Comparison of ENCODE assay signal across 8 cellular contexts in genomic region chr11:9506489-9507343, GRCh38. TPM values are rescaled to one million over a fixed set of nuclear protein-coding genes. Genes with fewer than 3 reads are reported as not detected.
DNase-seq lines count a peak whose midpoint lies in the region; ATAC-seq, FAIRE-seq and TF ChIP-seq lines count a peak whose summit lies in the region.

No MANE protein-coding gene starts in this region.

- no peak for TF ChIP-seq POLR2A in HepG2 (IDR thresholded peaks at IDR 0.05; ENCODE audit: insufficient read depth in 1 of 2, low read depth in 2 of 2, low read length in 2 of 2)

- 49% methylated on average over 6 of the region's 6 CpGs for WGBS in HepG2 (ENCODE audit: low lambda C conversion rate)

- peaks cover 23% of the 10 kb centered on the region for H3K4me1 Mint-ChIP-seq in Calu3 (ENCODE audit: low read depth, unreplicated experiment)

- H3K4me3 ChIP-seq in coronary artery (no peak overlapping the region), HepG2 (replicated peaks in 1 of 3; ENCODE audit: insufficient read depth in 1 of 3, low read depth in 2 of 3, low read length in 3 of 3) (no peak overlapping the region)

- FAIRE-seq in HepG2 (lab: Jason Lieb, UNC), result peak; percentile 82

- H3K27me3 Mint-ChIP-seq in Calu3 (ENCODE audit: unreplicated experiment), result no peaks in the 10 kb centered on the region

- H3K27ac Mint-ChIP-seq in Calu3 (ENCODE audit: unreplicated experiment), result peak overlapping the region; percentile 47

- BruUV-seq in Calu3 (replicated peaks; lab: Mats Ljungman, UMichigan) (no TSS peak), HepG2 (replicated peaks; lab: Mats Ljungman, UMichigan) (no TSS peak)

- intact Hi-C loops in Calu3 (cut with micrococcal nuclease; ENCODE audit: unreplicated experiment), result loop anchor here (5.0 kb wide), 2 partner anchors 339 to 489 kb away; no protein-coding TSS in a partner anchor
- intact Hi-C loops in HepG2 (cut with micrococcal nuclease; ENCODE audit: unreplicated experiment), result loop anchor here (5.0 to 10.0 kb wide), 3 partner anchors 44 to 489 kb away; partner anchors contain the start of gene ZNF143

- H3K4me2 ChIP-seq in HepG2 (ENCODE audit: low read depth, low read length), result no peak overlapping the region

- DNase-seq in Calu3 (peak; percentile 81), NCI-H510A (lab: John Stamatoyannopoulos, UW) (peak; percentile 3), coronary artery (ENCODE audit: low spot score) (no peak), HepG2 (ENCODE audit: low spot score) (peak; percentile 72), HuH-7.5 (ENCODE audit: low spot score) (no peak)
- DNase-seq in activated CD4-positive, alpha-beta T cell treated with anti-CD3 and anti-CD28 coated beads for 48 hours, result peak; percentile 84
- DNase-seq in stimulated activated CD4-positive, alpha-beta T cell treated with anti-CD3 and anti-CD28 coated beads, TNF-alpha, amount 100 ng/mL, for 4 hours (ENCODE audit: low read depth in 3 of 3), result peak; percentile 35 to 61 (median 37)

- peaks cover 0 to 12% of the 10 kb centered on the region in 2 experiments; a peak in 3 of 5 replicates for H3K36me3 ChIP-seq in HepG2 (replicated peaks in 1 of 2; ENCODE audit: control insufficient read depth in 1 of 2, insufficient read depth in 2 of 2, low read length in 2 of 2)

- peaks cover 36% of the 10 kb centered on the region for H3K4me1 ChIP-seq in HepG2 (ENCODE audit: insufficient read depth, low read length)

- no peaks in the 10 kb centered on the region for H3K9me3 ChIP-seq in HepG2 (ENCODE audit: low read length)

- no peak for TF ChIP-seq EP300 in HepG2 (IDR thresholded peaks at IDR 0.05; ENCODE audit: low read depth in 2 of 2, low read length in 2 of 2)
- TF ChIP-seq EP300 in HepG2 (CRISPR knock-in tag; IDR thresholded peaks at IDR 0.05; ENCODE audit: borderline replicate concordance), result no peak

- peak; percentile 56 for TF ChIP-seq CTCF in Calu3 (IDR thresholded peaks at IDR 0.05; ENCODE audit: unreplicated experiment)
- TF ChIP-seq CTCF in coronary artery (IDR thresholded peaks at IDR 0.05), result peak; percentile 88
- TF ChIP-seq CTCF in HepG2 (CRISPR knock-in tag; IDR thresholded peaks at IDR 0.05), result peak; percentile 90

- peaks cover 5% of the 10 kb centered on the region for H3K36me3 Mint-ChIP-seq in Calu3 (ENCODE audit: insufficient read depth, unreplicated experiment)

- no peak overlapping the region for H3K27ac ChIP-seq in coronary artery
- no peak overlapping the region for H3K27ac ChIP-seq in HepG2 (ENCODE audit: extremely low read length, insufficient read depth, low read length)

- TF ChIP-seq RAD21 in HepG2 (CRISPR knock-in tag; IDR thresholded peaks at IDR 0.05), result peak; percentile 79

- no peak overlapping the region for H3K9ac ChIP-seq in HepG2 (ENCODE audit: insufficient read depth, low read depth, low read length)

- H4K20me1 ChIP-seq in HepG2 (ENCODE audit: insufficient read depth, low read length), result no peaks in the 10 kb centered on the region

- in situ Hi-C loops in HepG2 (cut with HindIII; ENCODE audit: extremely low pct_ligation_motif_present, low pct_unique_long_range_greater_than_20kb), result no loop called here

- H3K27me3 ChIP-seq in HepG2 (ENCODE audit: control insufficient read depth in 1 of 2, insufficient read depth in 2 of 2, low read length in 2 of 2), result no peaks in the 10 kb centered on the region

- ATAC-seq in HG02798 (IDR thresholded peaks at IDR 0.05; ENCODE audit: poor library complexity, unreplicated experiment), result peak; percentile 61
- peak; percentile 70 for ATAC-seq in HepG2

- H3K79me2 ChIP-seq in HepG2 (ENCODE audit: insufficient read depth, low read length), result no peaks in the 10 kb centered on the region

- H2AFZ ChIP-seq in HepG2 (ENCODE audit: low read length), result no peak overlapping the region

- CTCF ChIA-PET in Calu3 (lab: Charles Lee), result interaction anchor here (0.6 to 1.8 kb wide), 18 partner anchors 9 to 816 kb away, joined by 3 to 16 read pairs (median 4); partner anchors contain the start of genes WEE1 and ZNF143
- CTCF ChIA-PET in HepG2 (lab: Yijun Ruan, JAX; ENCODE audit: low intra/inter-chr PET ratio, low total read pairs), result interaction anchor here (1.1 to 1.3 kb wide), 2 partner anchors 106 to 341 kb away, joined by 4 read pairs; no protein-coding TSS in a partner anchor

- H3K9me3 Mint-ChIP-seq in Calu3 (ENCODE audit: low read depth, unreplicated experiment), result no peaks in the 10 kb centered on the region

- no peak overlapping the region for H3K4me3 Mint-ChIP-seq in Calu3 (ENCODE audit: low read depth, unreplicated experiment)

- POLR2A ChIA-PET in HepG2 (lab: Yijun Ruan, JAX), result interaction anchor here (0.8 to 2.1 kb wide), 5 partner anchors 46 to 542 kb away, joined by 3 to 27 read pairs (median 7); partner anchors contain the start of genes TMEM9B, WEE1 and ZNF143

TF ChIP-seq in HepG2, 621 proteins besides CTCF, POLR2A, EP300 and RAD21 (continues in another document):
- TF ChIP-seq SAP130 (CRISPR knock-in tag; IDR thresholded peaks at IDR 0.05; ENCODE audit: low read depth) (peak; percentile 19; the same call in 1 of the 2 replicates), ZFP91 (CRISPR knock-in tag; IDR thresholded peaks at IDR 0.05; ENCODE audit: borderline replicate concordance) (no peak), HDAC2 (CRISPR knock-in tag; IDR thresholded peaks at IDR 0.05) (no peak), SRF (IDR thresholded peaks at IDR 0.05; ENCODE audit: low read depth, low read length) (no peak), AGO2 (optimal IDR thresholded peaks at IDR 0.05; ENCODE audit: low read depth, low read length) (no peak), TBL1XR1 (IDR thresholded peaks at IDR 0.05; ENCODE audit: borderline replicate concordance, low read length, partially characterized antibody) (no peak), ATF3 (CRISPR knock-in tag; IDR thresholded peaks at IDR 0.05) (no peak)

RNA-seq across cellular contexts. Expression of gene ZNF143, which starts 45.9 kb away (rescaled TPM):
- total RNA-seq in Calu3 (2022) (20.4 and 28.7 TPM in 2 replicates), HepG2 (2016; rRNA removed; fragmentation: Illumina TruSeq; extraction: Trizol) (22.4 and 32.9 TPM in 2 replicates)
- 5.2 and 7.5 TPM in 2 replicates for total RNA-seq in HepG2 (2016; cell fraction: cytosol; rRNA removed; fragmentation: Illumina TruSeq; extraction: Trizol; ENCODE audit: low read depth)
- 23.4 and 29.8 TPM in 2 replicates for total RNA-seq in HepG2 (2016; cell fraction: insoluble cytoplasmic fraction; rRNA removed; fragmentation: Illumina TruSeq; extraction: Trizol)
- 11.5 and 14.0 TPM in 2 replicates for total RNA-seq in HepG2 (2016; cell fraction: membrane; rRNA removed; fragmentation: Illumina TruSeq; extraction: Trizol)
- total RNA-seq in HepG2 (2016; cell fraction: nucleus; rRNA removed; fragmentation: Illumina TruSeq; extraction: Trizol), result 18.6 and 20.4 TPM in 2 replicates
- 35.6 and 35.9 TPM in 2 replicates for polyA plus RNA-seq in HepG2 (2011; rRNA removed)
- 29.1 and 29.9 TPM in 2 replicates for polyA plus RNA-seq in HepG2 (2011; cell fraction: cytosol; rRNA removed)
- 18.4 and 27.0 TPM in 2 replicates for polyA plus RNA-seq in HepG2 (2011; cell fraction: nucleus; rRNA removed)
- polyA plus RNA-seq in HepG2 (2012), result 13.8 and 18.8 TPM in 2 replicates
- 2.9 and 3.6 TPM in 2 replicates for polyA plus RNA-seq in HepG2 (2016; cell fraction: cytosol; fragmentation: Illumina TruSeq; extraction: Trizol; ENCODE audit: low read depth)
- polyA plus RNA-seq in HepG2 (2016; cell fraction: insoluble cytoplasmic fraction; fragmentation: Illumina TruSeq; extraction: Trizol; ENCODE audit: low read depth), result 24.4 and 28.9 TPM in 2 replicates
- 6.5 and 7.2 TPM in 2 replicates for polyA plus RNA-seq in HepG2 (2016; cell fraction: membrane; fragmentation: Illumina TruSeq; extraction: Trizol; ENCODE audit: low read depth)
- 20.4 and 26.1 TPM in 2 replicates for polyA plus RNA-seq in HepG2 (2016; cell fraction: nucleus; fragmentation: Illumina TruSeq; extraction: Trizol; ENCODE audit: insufficient read depth, low read depth)
- 112 and 116 TPM in 2 replicates for polyA minus RNA-seq in HepG2 (2011; rRNA and poly(A)+ RNA removed; ENCODE audit: low replicate concordance)
- 17.3 and 30.3 TPM in 2 replicates for polyA minus RNA-seq in HepG2 (2011; cell fraction: cytosol; rRNA and poly(A)+ RNA removed)
- polyA minus RNA-seq in HepG2 (2011; cell fraction: nucleus; rRNA and poly(A)+ RNA removed), result 57.6 and 60.4 TPM in 2 replicates

Comparison
In these comparisons a context has a peak if more than half of its experiments do, and no peak if none do; other contexts are left out.
1. DNase-seq: peak in Calu3 (single experiment), NCI-H510A (single experiment), activated CD4-positive, alpha-beta T cell treated with anti-CD3 and anti-CD28 coated beads for 48 hours (single experiment), HepG2 (single experiment) and stimulated activated CD4-positive, alpha-beta T cell treated with anti-CD3 and anti-CD28 coated beads, TNF-alpha, amount 100 ng/mL, for 4 hours (3 of 3); none in coronary artery (single experiment) and HuH-7.5 (single experiment).
2. Peak in every context shown above with its lines, with median percentiles within 50 percentile points of each other: CTCF ChIP-seq.